ENCODE assay signal across 1 cellular context in the genomic region with DNA sequence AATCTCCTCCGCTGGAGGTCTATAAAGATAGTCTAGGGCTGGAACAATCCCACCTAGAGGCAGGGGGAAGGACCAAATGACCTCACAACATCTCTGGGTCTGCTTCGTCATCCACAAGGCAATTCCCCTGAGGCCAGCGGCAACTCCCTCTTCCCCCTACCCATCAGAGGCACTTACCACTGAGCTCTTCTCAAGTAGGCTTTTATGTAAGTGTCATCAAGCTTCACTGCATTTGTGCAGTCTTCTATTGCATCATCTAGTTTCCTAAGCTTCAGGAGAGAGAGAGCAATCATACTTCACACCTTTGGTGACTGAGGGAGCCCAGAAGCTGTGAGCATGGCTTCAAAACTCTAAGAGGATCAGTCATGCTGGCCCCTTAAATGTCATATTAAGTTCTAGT.
TF ChIP-seq lines count a peak whose summit lies in the region.

No MANE protein-coding gene starts in this region.

TF ChIP-seq in HEK293, 187 proteins besides CTCF, POLR2A, EP300 and RAD21 (continued from another document):
- TF ChIP-seq, protein P1, sequence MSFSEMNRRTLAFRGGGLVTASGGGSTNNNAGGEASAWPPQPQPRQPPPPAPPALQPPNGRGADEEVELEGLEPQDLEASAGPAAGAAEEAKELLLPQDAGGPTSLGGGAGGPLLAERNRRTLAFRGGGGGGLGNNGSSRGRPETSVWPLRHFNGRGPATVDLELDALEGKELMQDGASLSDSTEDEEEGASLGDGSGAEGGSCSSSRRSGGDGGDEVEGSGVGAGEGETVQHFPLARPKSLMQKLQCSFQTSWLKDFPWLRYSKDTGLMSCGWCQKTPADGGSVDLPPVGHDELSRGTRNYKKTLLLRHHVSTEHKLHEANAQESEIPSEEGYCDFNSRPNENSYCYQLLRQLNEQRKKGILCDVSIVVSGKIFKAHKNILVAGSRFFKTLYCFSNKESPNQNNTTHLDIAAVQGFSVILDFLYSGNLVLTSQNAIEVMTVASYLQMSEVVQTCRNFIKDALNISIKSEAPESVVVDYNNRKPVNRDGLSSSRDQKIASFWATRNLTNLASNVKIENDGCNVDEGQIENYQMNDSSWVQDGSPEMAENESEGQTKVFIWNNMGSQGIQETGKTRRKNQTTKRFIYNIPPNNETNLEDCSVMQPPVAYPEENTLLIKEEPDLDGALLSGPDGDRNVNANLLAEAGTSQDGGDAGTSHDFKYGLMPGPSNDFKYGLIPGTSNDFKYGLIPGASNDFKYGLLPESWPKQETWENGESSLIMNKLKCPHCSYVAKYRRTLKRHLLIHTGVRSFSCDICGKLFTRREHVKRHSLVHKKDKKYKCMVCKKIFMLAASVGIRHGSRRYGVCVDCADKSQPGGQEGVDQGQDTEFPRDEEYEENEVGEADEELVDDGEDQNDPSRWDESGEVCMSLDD (tag by site-specific recombination; IDR thresholded peaks at IDR 0.05): no peak
- TF ChIP-seq, protein P2, sequence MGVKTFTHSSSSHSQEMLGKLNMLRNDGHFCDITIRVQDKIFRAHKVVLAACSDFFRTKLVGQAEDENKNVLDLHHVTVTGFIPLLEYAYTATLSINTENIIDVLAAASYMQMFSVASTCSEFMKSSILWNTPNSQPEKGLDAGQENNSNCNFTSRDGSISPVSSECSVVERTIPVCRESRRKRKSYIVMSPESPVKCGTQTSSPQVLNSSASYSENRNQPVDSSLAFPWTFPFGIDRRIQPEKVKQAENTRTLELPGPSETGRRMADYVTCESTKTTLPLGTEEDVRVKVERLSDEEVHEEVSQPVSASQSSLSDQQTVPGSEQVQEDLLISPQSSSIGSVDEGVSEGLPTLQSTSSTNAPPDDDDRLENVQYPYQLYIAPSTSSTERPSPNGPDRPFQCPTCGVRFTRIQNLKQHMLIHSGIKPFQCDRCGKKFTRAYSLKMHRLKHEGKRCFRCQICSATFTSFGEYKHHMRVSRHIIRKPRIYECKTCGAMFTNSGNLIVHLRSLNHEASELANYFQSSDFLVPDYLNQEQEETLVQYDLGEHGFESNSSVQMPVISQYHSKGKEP (tag by site-specific recombination; IDR thresholded peaks at IDR 0.05): peak; percentile 88
- TF ChIP-seq ZNF747 (tag by site-specific recombination; IDR thresholded peaks at IDR 0.05): no peak
- peak; percentile 82 for TF ChIP-seq OSR2 (tag by site-specific recombination; IDR thresholded peaks at IDR 0.05)
- peak; percentile 66 for TF ChIP-seq ZNF660 (tag by site-specific recombination; IDR thresholded peaks at IDR 0.05)
- TF ChIP-seq ZNF549 (tag by site-specific recombination; IDR thresholded peaks at IDR 0.05): no peak
- TF ChIP-seq ZBTB8A (tag by site-specific recombination; IDR thresholded peaks at IDR 0.05): no peak
- TF ChIP-seq GFI1B (tag by site-specific recombination; IDR thresholded peaks at IDR 0.05): no peak
- TF ChIP-seq, protein P3, sequence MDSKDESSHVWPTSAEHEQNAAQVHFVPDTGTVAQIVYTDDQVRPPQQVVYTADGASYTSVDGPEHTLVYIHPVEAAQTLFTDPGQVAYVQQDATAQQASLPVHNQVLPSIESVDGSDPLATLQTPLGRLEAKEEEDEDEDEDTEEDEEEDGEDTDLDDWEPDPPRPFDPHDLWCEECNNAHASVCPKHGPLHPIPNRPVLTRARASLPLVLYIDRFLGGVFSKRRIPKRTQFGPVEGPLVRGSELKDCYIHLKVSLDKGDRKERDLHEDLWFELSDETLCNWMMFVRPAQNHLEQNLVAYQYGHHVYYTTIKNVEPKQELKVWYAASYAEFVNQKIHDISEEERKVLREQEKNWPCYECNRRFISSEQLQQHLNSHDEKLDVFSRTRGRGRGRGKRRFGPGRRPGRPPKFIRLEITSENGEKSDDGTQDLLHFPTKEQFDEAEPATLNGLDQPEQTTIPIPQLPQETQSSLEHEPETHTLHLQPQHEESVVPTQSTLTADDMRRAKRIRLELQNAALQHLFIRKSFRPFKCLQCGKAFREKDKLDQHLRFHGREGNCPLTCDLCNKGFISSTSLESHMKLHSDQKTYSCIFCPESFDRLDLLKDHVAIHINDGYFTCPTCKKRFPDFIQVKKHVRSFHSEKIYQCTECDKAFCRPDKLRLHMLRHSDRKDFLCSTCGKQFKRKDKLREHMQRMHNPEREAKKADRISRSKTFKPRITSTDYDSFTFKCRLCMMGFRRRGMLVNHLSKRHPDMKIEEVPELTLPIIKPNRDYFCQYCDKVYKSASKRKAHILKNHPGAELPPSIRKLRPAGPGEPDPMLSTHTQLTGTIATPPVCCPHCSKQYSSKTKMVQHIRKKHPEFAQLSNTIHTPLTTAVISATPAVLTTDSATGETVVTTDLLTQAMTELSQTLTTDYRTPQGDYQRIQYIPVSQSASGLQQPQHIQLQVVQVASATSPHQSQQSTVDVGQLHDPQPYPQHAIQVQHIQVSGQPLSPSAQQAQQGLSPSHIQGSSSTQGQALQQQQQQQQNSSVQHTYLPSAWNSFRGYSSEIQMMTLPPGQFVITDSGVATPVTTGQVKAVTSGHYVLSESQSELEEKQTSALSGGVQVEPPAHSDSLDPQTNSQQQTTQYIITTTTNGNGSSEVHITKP (tag by site-specific recombination; IDR thresholded peaks at IDR 0.05): peak; percentile 86
- TF ChIP-seq ZEB2 (tag by site-specific recombination; IDR thresholded peaks at IDR 0.05): 0 out of 2 replicates have a peak, but pooled peaks have one; percentile 23
- TF ChIP-seq ZNF138 (tag by site-specific recombination; IDR thresholded peaks at IDR 0.05; ENCODE audit: borderline replicate concordance): no peak
- TF ChIP-seq ZNF24 (tag by site-specific recombination; IDR thresholded peaks at IDR 0.05): peak; percentile 72
- TF ChIP-seq WT1 (tag by site-specific recombination; IDR thresholded peaks at IDR 0.05): peak; percentile 32; the same call in 1 of the 2 replicates
- TF ChIP-seq, protein P4, sequence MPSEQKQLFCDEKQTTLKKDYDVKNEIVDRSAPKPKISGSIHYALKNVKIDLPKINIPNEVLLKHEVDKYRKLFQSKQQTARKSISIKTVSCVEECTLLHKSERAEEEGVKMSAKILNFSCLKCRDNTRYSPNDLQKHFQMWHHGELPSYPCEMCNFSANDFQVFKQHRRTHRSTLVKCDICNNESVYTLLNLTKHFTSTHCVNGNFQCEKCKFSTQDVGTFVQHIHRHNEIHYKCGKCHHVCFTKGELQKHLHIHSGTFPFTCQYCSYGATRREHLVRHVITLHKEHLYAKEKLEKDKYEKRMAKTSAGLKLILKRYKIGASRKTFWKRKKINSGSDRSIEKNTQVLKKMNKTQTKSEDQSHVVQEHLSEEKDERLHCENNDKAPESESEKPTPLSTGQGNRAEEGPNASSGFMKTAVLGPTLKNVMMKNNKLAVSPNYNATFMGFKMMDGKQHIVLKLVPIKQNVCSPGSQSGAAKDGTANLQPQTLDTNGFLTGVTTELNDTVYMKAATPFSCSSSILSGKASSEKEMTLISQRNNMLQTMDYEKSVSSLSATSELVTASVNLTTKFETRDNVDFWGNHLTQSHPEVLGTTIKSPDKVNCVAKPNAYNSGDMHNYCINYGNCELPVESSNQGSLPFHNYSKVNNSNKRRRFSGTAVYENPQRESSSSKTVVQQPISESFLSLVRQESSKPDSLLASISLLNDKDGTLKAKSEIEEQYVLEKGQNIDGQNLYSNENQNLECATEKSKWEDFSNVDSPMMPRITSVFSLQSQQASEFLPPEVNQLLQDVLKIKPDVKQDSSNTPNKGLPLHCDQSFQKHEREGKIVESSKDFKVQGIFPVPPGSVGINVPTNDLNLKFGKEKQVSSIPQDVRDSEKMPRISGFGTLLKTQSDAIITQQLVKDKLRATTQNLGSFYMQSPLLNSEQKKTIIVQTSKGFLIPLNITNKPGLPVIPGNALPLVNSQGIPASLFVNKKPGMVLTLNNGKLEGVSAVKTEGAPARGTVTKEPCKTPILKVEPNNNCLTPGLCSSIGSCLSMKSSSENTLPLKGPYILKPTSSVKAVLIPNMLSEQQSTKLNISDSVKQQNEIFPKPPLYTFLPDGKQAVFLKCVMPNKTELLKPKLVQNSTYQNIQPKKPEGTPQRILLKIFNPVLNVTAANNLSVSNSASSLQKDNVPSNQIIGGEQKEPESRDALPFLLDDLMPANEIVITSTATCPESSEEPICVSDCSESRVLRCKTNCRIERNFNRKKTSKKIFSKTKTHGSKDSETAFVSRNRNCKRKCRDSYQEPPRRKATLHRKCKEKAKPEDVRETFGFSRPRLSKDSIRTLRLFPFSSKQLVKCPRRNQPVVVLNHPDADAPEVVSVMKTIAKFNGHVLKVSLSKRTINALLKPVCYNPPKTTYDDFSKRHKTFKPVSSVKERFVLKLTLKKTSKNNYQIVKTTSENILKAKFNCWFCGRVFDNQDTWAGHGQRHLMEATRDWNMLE (tag by site-specific recombination; conservative IDR thresholded peaks at IDR 0.05; ENCODE audit: low read depth): no peak
- TF ChIP-seq SP7 (tag by site-specific recombination; IDR thresholded peaks at IDR 0.05): peak; percentile 59
- TF ChIP-seq, protein P5, sequence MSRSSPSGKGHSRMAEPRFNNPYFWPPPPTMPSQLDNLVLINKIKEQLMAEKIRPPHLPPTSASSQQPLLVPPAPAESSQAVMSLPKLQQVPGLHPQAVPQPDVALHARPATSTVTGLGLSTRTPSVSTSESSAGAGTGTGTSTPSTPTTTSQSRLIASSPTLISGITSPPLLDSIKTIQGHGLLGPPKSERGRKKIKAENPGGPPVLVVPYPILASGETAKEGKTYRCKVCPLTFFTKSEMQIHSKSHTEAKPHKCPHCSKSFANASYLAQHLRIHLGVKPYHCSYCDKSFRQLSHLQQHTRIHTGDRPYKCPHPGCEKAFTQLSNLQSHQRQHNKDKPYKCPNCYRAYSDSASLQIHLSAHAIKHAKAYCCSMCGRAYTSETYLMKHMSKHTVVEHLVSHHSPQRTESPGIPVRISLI (tag by site-specific recombination; IDR thresholded peaks at IDR 0.05): no peak
- TF ChIP-seq KLF16 (tag by site-specific recombination; IDR thresholded peaks at IDR 0.05): 0 out of 2 replicates have a peak, but pooled peaks have one; percentile 21
- TF ChIP-seq, protein P6, sequence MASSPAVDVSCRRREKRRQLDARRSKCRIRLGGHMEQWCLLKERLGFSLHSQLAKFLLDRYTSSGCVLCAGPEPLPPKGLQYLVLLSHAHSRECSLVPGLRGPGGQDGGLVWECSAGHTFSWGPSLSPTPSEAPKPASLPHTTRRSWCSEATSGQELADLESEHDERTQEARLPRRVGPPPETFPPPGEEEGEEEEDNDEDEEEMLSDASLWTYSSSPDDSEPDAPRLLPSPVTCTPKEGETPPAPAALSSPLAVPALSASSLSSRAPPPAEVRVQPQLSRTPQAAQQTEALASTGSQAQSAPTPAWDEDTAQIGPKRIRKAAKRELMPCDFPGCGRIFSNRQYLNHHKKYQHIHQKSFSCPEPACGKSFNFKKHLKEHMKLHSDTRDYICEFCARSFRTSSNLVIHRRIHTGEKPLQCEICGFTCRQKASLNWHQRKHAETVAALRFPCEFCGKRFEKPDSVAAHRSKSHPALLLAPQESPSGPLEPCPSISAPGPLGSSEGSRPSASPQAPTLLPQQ (tag by site-specific recombination; IDR thresholded peaks at IDR 0.05): peak; percentile 66
- no peak for TF ChIP-seq ZFP41 (tag by site-specific recombination; IDR thresholded peaks at IDR 0.05; ENCODE audit: borderline replicate concordance)
- TF ChIP-seq, protein P7, sequence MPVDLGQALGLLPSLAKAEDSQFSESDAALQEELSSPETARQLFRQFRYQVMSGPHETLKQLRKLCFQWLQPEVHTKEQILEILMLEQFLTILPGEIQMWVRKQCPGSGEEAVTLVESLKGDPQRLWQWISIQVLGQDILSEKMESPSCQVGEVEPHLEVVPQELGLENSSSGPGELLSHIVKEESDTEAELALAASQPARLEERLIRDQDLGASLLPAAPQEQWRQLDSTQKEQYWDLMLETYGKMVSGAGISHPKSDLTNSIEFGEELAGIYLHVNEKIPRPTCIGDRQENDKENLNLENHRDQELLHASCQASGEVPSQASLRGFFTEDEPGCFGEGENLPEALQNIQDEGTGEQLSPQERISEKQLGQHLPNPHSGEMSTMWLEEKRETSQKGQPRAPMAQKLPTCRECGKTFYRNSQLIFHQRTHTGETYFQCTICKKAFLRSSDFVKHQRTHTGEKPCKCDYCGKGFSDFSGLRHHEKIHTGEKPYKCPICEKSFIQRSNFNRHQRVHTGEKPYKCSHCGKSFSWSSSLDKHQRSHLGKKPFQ (tag by site-specific recombination; IDR thresholded peaks at IDR 0.05): no peak
- no peak for TF ChIP-seq ZNF114 (tag by site-specific recombination; IDR thresholded peaks at IDR 0.05)
- TF ChIP-seq ZBTB21 (tag by site-specific recombination; IDR thresholded peaks at IDR 0.05): peak; percentile 88
- TF ChIP-seq PRDM1 (tag by site-specific recombination; IDR thresholded peaks at IDR 0.05): no peak
- TF ChIP-seq ZNF184 (tag by site-specific recombination; IDR thresholded peaks at IDR 0.05): 0 out of 2 replicates have a peak, but pooled peaks have one; percentile 22
- TF ChIP-seq ZNF623 (tag by site-specific recombination; IDR thresholded peaks at IDR 0.05): 0 out of 2 replicates have a peak, but pooled peaks have one; percentile 4
- TF ChIP-seq, protein P8, sequence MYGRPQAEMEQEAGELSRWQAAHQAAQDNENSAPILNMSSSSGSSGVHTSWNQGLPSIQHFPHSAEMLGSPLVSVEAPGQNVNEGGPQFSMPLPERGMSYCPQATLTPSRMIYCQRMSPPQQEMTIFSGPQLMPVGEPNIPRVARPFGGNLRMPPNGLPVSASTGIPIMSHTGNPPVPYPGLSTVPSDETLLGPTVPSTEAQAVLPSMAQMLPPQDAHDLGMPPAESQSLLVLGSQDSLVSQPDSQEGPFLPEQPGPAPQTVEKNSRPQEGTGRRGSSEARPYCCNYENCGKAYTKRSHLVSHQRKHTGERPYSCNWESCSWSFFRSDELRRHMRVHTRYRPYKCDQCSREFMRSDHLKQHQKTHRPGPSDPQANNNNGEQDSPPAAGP (tag by site-specific recombination; IDR thresholded peaks at IDR 0.05): peak; percentile 75
- no peak for TF ChIP-seq ZNF510 (tag by site-specific recombination; IDR thresholded peaks at IDR 0.05; ENCODE audit: insufficient replicate concordance)
